Comparison of ENCODE assay signal across 14 cellular contexts in genomic region chr16:70553645-70554044, GRCh38. TPM values are rescaled to one million over a fixed set of nuclear protein-coding genes. Genes with fewer than 3 reads are reported as not detected.
A peak's percentile ranks its signal among the peaks of the same experiment; 100 is the strongest.
DNase-seq lines count a peak whose midpoint lies in the region; ATAC-seq, FAIRE-seq and TF ChIP-seq lines count a peak whose summit lies in the region.
"Had no signal": no experiment of that assay in that cellular context is flagged by ENCODE, and none has a peak within 500 bp of the region (broad histone marks: within the 10 kb centered on the region; RNA-seq: fewer than 3 reads in every experiment).

No MANE protein-coding gene starts in this region.

- H3K36me3 ChIP-seq in mammary epithelial cell (ENCODE audit: insufficient read depth, low read length): peaks cover 70% of the 10 kb centered on the region
- H3K36me3 ChIP-seq in keratinocyte (ENCODE audit: control insufficient read depth in 2 of 2, extremely low read depth in 1 of 2, insufficient read depth in 2 of 2, low read length in 2 of 2): peaks cover 46 to 60% of the 10 kb centered on the region in 2 experiments
- peaks cover 73 to 100% (median 100%) of the 10 kb centered on the region in 4 donors for H3K36me3 ChIP-seq in stomach

- H3K27me3 Mint-ChIP-seq in nephron progenitor cell (ENCODE audit: low read depth, poor library complexity): no peaks in the 10 kb centered on the region

- H3K27ac ChIP-seq in mammary epithelial cell (ENCODE audit: insufficient read depth, low read depth, low read length): peak overlapping the region; percentile 18
- H3K27ac ChIP-seq in keratinocyte (ENCODE audit: control insufficient read depth, insufficient read depth, low read length): peak overlapping the region; percentile 38
- peak overlapping the region in 2 of 5 donors; percentile 5 to 47 for H3K27ac ChIP-seq in stomach
- H3K27ac ChIP-seq: BLaER1 treated with 17β-estradiol and CSF1 and Interleukin-3, amounts not matched to agents 10 nM and 100 nM had no signal

- POLR2A ChIA-PET in AG04449 (lab: Yijun Ruan, JAX): interaction anchor here (0.6 to 0.8 kb wide), 2 partner anchors 12 to 27 kb away, joined by 3 to 4 read pairs; no protein-coding TSS in a partner anchor

- in situ Hi-C loops in mammary epithelial cell (cut with MboI; ENCODE audit: low sequenced_read_pairs in 2 of 2): no loop called here

- H2AFZ ChIP-seq in mammary epithelial cell (ENCODE audit: low read depth, low read length): no peak overlapping the region
- H2AFZ ChIP-seq in keratinocyte (ENCODE audit: control insufficient read depth, low read length): no peak overlapping the region

- H3K27ac Mint-ChIP-seq in nephron progenitor cell: no peak overlapping the region

- TF ChIP-seq EP300 in stomach (IDR thresholded peaks at IDR 0.05): no peak

- no peak for FAIRE-seq in keratinocyte (lab: Jason Lieb, UNC)
- FAIRE-seq: TTC549 had no signal

- no TSS peak for BruUV-seq in mammary epithelial cell (replicated peaks; lab: Mats Ljungman, UMichigan)

- no peaks in the 10 kb centered on the region for H3K4me1 Mint-ChIP-seq in nephron progenitor cell

- H4K20me1 ChIP-seq in mammary epithelial cell (ENCODE audit: insufficient read depth, low read length): peaks cover 2% of the 10 kb centered on the region
- H4K20me1 ChIP-seq in keratinocyte (ENCODE audit: control insufficient read depth, extremely low read depth, insufficient read depth, low read length): peaks cover 4% of the 10 kb centered on the region

- TF ChIP-seq CTCF in AG04449 (IDR thresholded peaks at IDR 0.05; ENCODE audit: insufficient read depth, low read length, missing control alignments) (no peak), mammary epithelial cell (conservative IDR thresholded peaks at IDR 0.05 in 1 of 2, IDR thresholded peaks at IDR 0.05 in 1 of 2; ENCODE audit: extremely low read depth in 1 of 2, insufficient read depth in 1 of 2, low read depth in 1 of 2, low read length in 2 of 2) (no peak), keratinocyte (optimal IDR thresholded peaks at IDR 0.05 in 1 of 3, IDR thresholded peaks at IDR 0.05 in 1 of 3, conservative IDR thresholded peaks at IDR 0.05 in 1 of 3; ENCODE audit: extremely low read depth in 1 of 3, insufficient read depth in 2 of 3, low read length in 3 of 3) (no peak), stomach (IDR thresholded peaks at IDR 0.05) (no peak), nephron progenitor cell (IDR thresholded peaks at IDR 0.05) (no peak)

- peaks cover 79% of the 10 kb centered on the region for H3K79me2 ChIP-seq in mammary epithelial cell (ENCODE audit: insufficient read depth, low read length)
- peaks cover 43% of the 10 kb centered on the region for H3K79me2 ChIP-seq in keratinocyte (ENCODE audit: control insufficient read depth, insufficient read depth, low read length)

- CTCF ChIA-PET in AG04449 (lab: Yijun Ruan, JAX): interaction anchor here (0.9 to 2.8 kb wide), 3 partner anchors 19 to 217 kb away, joined by 3 to 9 read pairs (median 8); no protein-coding TSS in a partner anchor
- CTCF ChIA-PET in mammary epithelial cell (lab: Charles Lee; ENCODE audit: low non-redundant PET): no interaction called here

- intact Hi-C loops in mammary epithelial cell (cut with micrococcal nuclease) (loop anchor here (10.0 kb wide), 1 partner anchor 299 kb away; the partner anchor contains the start of gene EXOSC6), stomach (cut with DNase I; ENCODE audit: low total_unique reads) (no loop called here)

- H3K9me3 Mint-ChIP-seq in nephron progenitor cell: no peaks in the 10 kb centered on the region

- no peaks in the 10 kb centered on the region for H3K9me1 ChIP-seq in keratinocyte (ENCODE audit: control insufficient read depth, extremely low read depth, insufficient read depth, low read length)

- H3K4me2 ChIP-seq in mammary epithelial cell (ENCODE audit: insufficient read depth, low read depth, low read length): no peak overlapping the region
- no peak overlapping the region for H3K4me2 ChIP-seq in keratinocyte (ENCODE audit: control insufficient read depth, extremely low read depth, insufficient read depth, low read depth, low read length)
- H3K4me2 ChIP-seq: BLaER1 treated with 17β-estradiol and CSF1 and Interleukin-3, amounts not matched to agents 10 nM and 100 nM had no signal

- H3K4me3 ChIP-seq in AG04449 (ENCODE audit: low read depth, low read length) (no peak overlapping the region), mammary epithelial cell (replicated peaks in 1 of 3; ENCODE audit: insufficient read depth in 1 of 3, low read depth in 2 of 3, low read length in 3 of 3) (no peak overlapping the region), keratinocyte (ENCODE audit: control insufficient read depth in 2 of 3, extremely low read depth in 1 of 3, insufficient read depth in 2 of 3, low read depth in 1 of 3, low read length in 3 of 3) (no peak overlapping the region), stomach (no peak overlapping the region)
- H3K4me3 ChIP-seq: BLaER1 treated with 17β-estradiol and CSF1 and Interleukin-3, amounts not matched to agents 10 nM and 100 nM had no signal

- H3K36me3 Mint-ChIP-seq in nephron progenitor cell (ENCODE audit: low read depth): peaks cover 69% of the 10 kb centered on the region

- dilution Hi-C loops in mammary epithelial cell (cut with HindIII; ENCODE audit: low sequenced_read_pairs): no loop called here
- dilution Hi-C loops in keratinocyte (cut with MboI; ENCODE audit: extremely low pct_ligation_motif_present, low sequenced_read_pairs): no loop called here

- no peak for TF ChIP-seq POLR2A in stomach (IDR thresholded peaks at IDR 0.05)

- H3K4me3 Mint-ChIP-seq in nephron progenitor cell: no peak overlapping the region

- ATAC-seq in HG03175 (IDR thresholded peaks at IDR 0.05; ENCODE audit: unreplicated experiment): no peak
- ATAC-seq: sciatic nerve had no signal

- H3K9ac ChIP-seq in mammary epithelial cell (ENCODE audit: insufficient read depth, low read length): no peak overlapping the region
- no peak overlapping the region for H3K9ac ChIP-seq in keratinocyte (ENCODE audit: control insufficient read depth, extremely low read depth, insufficient read depth, low read length)
- H3K9ac ChIP-seq: BLaER1 treated with 17β-estradiol and CSF1 and Interleukin-3, amounts not matched to agents 10 nM and 100 nM had no signal

- no peaks in the 10 kb centered on the region for H3K27me3 ChIP-seq in mammary epithelial cell (ENCODE audit: insufficient read depth, low read length)
- H3K27me3 ChIP-seq in keratinocyte (ENCODE audit: control insufficient read depth, extremely low read depth, insufficient read depth, low read length): no peaks in the 10 kb centered on the region
- H3K27me3 ChIP-seq in stomach: no peaks in the 10 kb centered on the region
- H3K27me3 ChIP-seq: BLaER1 treated with 17β-estradiol and CSF1 and Interleukin-3, amounts not matched to agents 10 nM and 100 nM had no signal

- no peaks in the 10 kb centered on the region for H3K9me3 ChIP-seq in mammary epithelial cell (replicated peaks; ENCODE audit: insufficient read depth, low read length)
- no peaks in the 10 kb centered on the region for H3K9me3 ChIP-seq in keratinocyte (ENCODE audit: control insufficient read depth, low read depth, low read length)
- no peaks in the 10 kb centered on the region for H3K9me3 ChIP-seq in stomach
- H3K9me3 ChIP-seq: BLaER1 treated with 17β-estradiol and CSF1 and Interleukin-3, amounts not matched to agents 10 nM and 100 nM had no signal

- DNase-seq in AG04449 (ENCODE audit: low read depth, low spot score): peak; percentile 64
- peak; percentile 15 for DNase-seq in H4 (ENCODE audit: low spot score)
- peak; percentile 59 for DNase-seq in mammary epithelial cell
- no peak for DNase-seq in keratinocyte (ENCODE audit: low read depth, low spot score)
- no peak for DNase-seq in stomach
- DNase-seq in nephron progenitor cell: no peak
- DNase-seq in OCI-M2 (lab: John Stamatoyannopoulos, UW; ENCODE audit: unreplicated experiment): no peak
- DNase-seq: amniotic stem cell, NCI-H1092 treated with DMSO at 0.1 percent for 48 hours, NCI-H446 treated with DMSO at 0.1 percent for 48 hours had no signal

- H3K4me1 ChIP-seq in mammary epithelial cell (ENCODE audit: insufficient read depth, low read length) (peaks cover 24% of the 10 kb centered on the region), keratinocyte (ENCODE audit: control insufficient read depth, extremely low read depth, insufficient read depth, low read length) (peaks cover 4% of the 10 kb centered on the region), stomach (peaks cover 0 to 7% (median 3%) of the 10 kb centered on the region in 4 donors)
- H3K4me1 ChIP-seq: BLaER1 treated with 17β-estradiol and CSF1 and Interleukin-3, amounts not matched to agents 10 nM and 100 nM had no signal

RNA-seq across cellular contexts. Expression of gene SF3B3, which starts 30.0 kb away (rescaled TPM):
- total RNA-seq in H4 (2014; rRNA removed; shearing (Covaris generic)): 133 and 180 TPM in 2 replicates
- total RNA-seq in mammary epithelial cell: 100 to 1,000 TPM; 147 to 305 TPM
- polyA plus RNA-seq in mammary epithelial cell: 107 TPM
- polyA minus RNA-seq in mammary epithelial cell: 517 TPM
- polyA plus RNA-seq in keratinocyte: 88.0 to 142 TPM (median 92.6 TPM) in 3 replicates
- 81.6 TPM for polyA plus RNA-seq in keratinocyte (2011; ENCODE audit: low read depth)
- polyA plus RNA-seq in keratinocyte (2011; cell fraction: cytosol; rRNA removed): 75.8 and 94.4 TPM in 2 replicates
- polyA plus RNA-seq in keratinocyte (2011; cell fraction: nucleus; rRNA removed): 212 and 248 TPM in 2 replicates
- 138 and 144 TPM in 2 replicates for polyA plus RNA-seq in keratinocyte (2012; ENCODE audit: low replicate concordance)
- 163 to 289 TPM (median 171 TPM) in 3 replicates for polyA minus RNA-seq in keratinocyte
- 58.1 TPM for polyA minus RNA-seq in keratinocyte (2011; cell fraction: cytosol; rRNA and poly(A)+ RNA removed)
- polyA minus RNA-seq in keratinocyte (2011; cell fraction: nucleus; rRNA and poly(A)+ RNA removed): 83.0 and 225 TPM in 2 replicates
- 100 to 1,000 TPM in 3 of 5 donors, 10 to 100 TPM in 2; 59.1 to 141 (median 106) TPM for total RNA-seq in stomach
- 10 to 100 TPM; 30.8 to 82.4 (median 39.4) TPM for polyA plus RNA-seq in stomach

RNA-seq across cellular contexts. Expression of gene COG4, which starts 30.3 kb away (rescaled TPM):
- total RNA-seq in H4 (2014; rRNA removed; shearing (Covaris generic)): 59.6 and 69.6 TPM in 2 replicates
- 10 to 100 TPM; 42.7 to 52.0 TPM for total RNA-seq in mammary epithelial cell
- polyA plus RNA-seq in mammary epithelial cell: 35.7 TPM
- 39.0 TPM for polyA minus RNA-seq in mammary epithelial cell
- polyA plus RNA-seq in keratinocyte: 36.8 to 38.9 TPM (median 38.4 TPM) in 3 replicates
- 19.3 TPM for polyA plus RNA-seq in keratinocyte (2011; ENCODE audit: low read depth)
- 25.9 and 26.4 TPM in 2 replicates for polyA plus RNA-seq in keratinocyte (2011; cell fraction: cytosol; rRNA removed)
- 47.5 and 54.9 TPM in 2 replicates for polyA plus RNA-seq in keratinocyte (2011; cell fraction: nucleus; rRNA removed)
- polyA plus RNA-seq in keratinocyte (2012; ENCODE audit: low replicate concordance): 27.6 and 34.8 TPM in 2 replicates
- 38.4 to 48.8 TPM (median 42.5 TPM) in 3 replicates for polyA minus RNA-seq in keratinocyte
- 35.5 TPM for polyA minus RNA-seq in keratinocyte (2011; cell fraction: cytosol; rRNA and poly(A)+ RNA removed)
- 21.7 and 26.7 TPM in 2 replicates for polyA minus RNA-seq in keratinocyte (2011; cell fraction: nucleus; rRNA and poly(A)+ RNA removed)
- total RNA-seq in stomach: 100 to 1,000 TPM in 1 of 5 donors, 10 to 100 TPM in 4; 10.7 to 127 (median 86.9) TPM
- 10 to 100 TPM; 26.6 to 44.6 (median 30.3) TPM for polyA plus RNA-seq in stomach

Comparison
In these comparisons a context has a peak if more than half of its experiments do, and no peak if none do; other contexts are left out.
1. DNase-seq: peak in AG04449 (single experiment), H4 (single experiment) and mammary epithelial cell (single experiment); none in keratinocyte (single experiment), stomach (single experiment), nephron progenitor cell (single experiment) and OCI-M2 (single experiment).